Comparison of ENCODE assay signal across 21 cellular contexts in the genomic region with DNA sequence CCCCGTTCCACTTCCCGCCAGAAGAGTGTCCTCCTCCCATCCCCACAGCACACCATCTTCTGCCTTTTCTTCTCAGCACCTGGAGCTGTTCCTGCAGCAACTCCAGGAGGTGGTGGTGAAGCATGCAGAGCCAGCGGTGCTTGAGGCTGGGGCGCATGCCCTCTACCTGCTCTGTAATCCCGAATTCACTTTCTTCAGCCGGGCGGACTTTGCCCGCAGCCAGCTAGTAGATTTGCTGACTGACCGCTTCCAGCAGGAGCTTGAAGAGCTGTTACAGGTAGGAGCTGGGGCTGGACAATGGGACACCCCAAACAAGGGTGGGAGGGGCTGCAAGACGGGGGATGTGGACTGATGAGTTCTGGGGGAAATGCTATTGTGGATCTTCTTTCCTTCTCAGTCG. TPM values are rescaled to one million over a fixed set of nuclear protein-coding genes. Genes with fewer than 3 reads are reported as not detected.
A peak's percentile ranks its signal among the peaks of the same experiment; 100 is the strongest.
DNase-seq lines count a peak whose midpoint lies in the region; ATAC-seq, FAIRE-seq and TF ChIP-seq lines count a peak whose summit lies in the region.
"Had no signal": no experiment of that assay in that cellular context is flagged by ENCODE, and none has a peak within 500 bp of the region (broad histone marks: within the 10 kb centered on the region; RNA-seq: fewer than 3 reads in every experiment).

No MANE protein-coding gene starts in this region.

- no peaks in the 10 kb centered on the region for H4K20me1 ChIP-seq in K562 (replicated peaks; ENCODE audit: control insufficient read depth, insufficient read depth, low read length)

- H3K4me3 Mint-ChIP-seq in stimulated activated naive B cell treated with anti-CD40 and anti-IgM and Interleukin-4, amounts not matched to agents 10 μg/mL and 1 μg/mL and 100 μg/mL, for 72 hours: peak overlapping the region; percentile 79 to 90
- H3K4me3 Mint-ChIP-seq: CD8-positive, alpha-beta memory T cell had no signal

- peak overlapping the region in 1 of 2 experiments; percentile 84; a peak in 2 of 4 replicates for H3K9ac ChIP-seq in K562 (ENCODE audit: insufficient read depth in 1 of 2, low read depth in 2 of 2, low read length in 2 of 2)
- H3K9ac ChIP-seq in kidney (ENCODE audit: low read length in 2 of 2): no peak overlapping the region

- no peak for FAIRE-seq in K562 (lab: Jason Lieb, UNC)
- FAIRE-seq in kidney (lab: Jason Lieb, UNC): no peak

- H3K79me2 ChIP-seq in K562 (ENCODE audit: control insufficient read depth, insufficient read depth, low read length): no peaks in the 10 kb centered on the region

- 43% methylated on average over 11 of the region's 11 CpGs for WGBS in K562 (ENCODE audit: insufficient coverage, low coverage, missing lambda C conversion rate)
- 47% methylated on average over 11 of the region's 11 CpGs for WGBS in right lobe of liver (ENCODE audit: insufficient coverage, low coverage, low lambda C conversion rate, missing lambda C conversion rate)

- TF ChIP-seq POLR2A in K562 (conservative IDR thresholded peaks at IDR 0.05): no peak
- TF ChIP-seq POLR2A in right lobe of liver (IDR thresholded peaks at IDR 0.05): no peak
- no peak for TF ChIP-seq POLR2A in GM18505 (IDR thresholded peaks at IDR 0.05; ENCODE audit: borderline replicate concordance, extremely low read depth, insufficient read depth, insufficient read length)

- intact Hi-C loops in K562 (cut with micrococcal nuclease): no loop called here
- intact Hi-C loops in right lobe of liver (cut with DNase I): no loop called here
- intact Hi-C loops in kidney (cut with DNase I): no loop called here

- POLR2A ChIA-PET in K562 (lab: Yijun Ruan, JAX): interaction anchor here (1.3 to 3.8 kb wide), 4 partner anchors 8 to 68 kb away, joined by 5 to 14 read pairs (median 13); no protein-coding TSS in a partner anchor

- H3K4me2 ChIP-seq in K562 (ENCODE audit: insufficient read depth, low read length): peak overlapping the region; percentile 94; the same call in 1 of the 2 replicates
- H3K4me2 ChIP-seq: PC-9 had no signal

- no peaks in the 10 kb centered on the region for H3K9me3 Mint-ChIP-seq in stimulated activated naive B cell treated with anti-CD40 and anti-IgM and Interleukin-4, amounts not matched to agents 10 μg/mL and 1 μg/mL and 100 μg/mL, for 72 hours
- H3K9me3 Mint-ChIP-seq: CD8-positive, alpha-beta memory T cell had no signal

- H3K4me3 ChIP-seq in H7 (ENCODE audit: insufficient read depth, low read depth, low read length) (no peak overlapping the region), K562 (no peak overlapping the region), right lobe of liver (no peak overlapping the region), kidney (ENCODE audit: low read length in 2 of 2) (no peak overlapping the region)
- H3K4me3 ChIP-seq: PC-9, SK-N-MC had no signal

- CTCF ChIA-PET in K562 (lab: Yijun Ruan, JAX; ENCODE audit: low intra/inter-chr PET ratio): no interaction called here

- H3K4me1 Mint-ChIP-seq in stimulated activated naive B cell treated with anti-CD40 and anti-IgM and Interleukin-4, amounts not matched to agents 10 μg/mL and 1 μg/mL and 100 μg/mL, for 72 hours: peaks cover 55 to 77% of the 10 kb centered on the region in 2 donors
- H3K4me1 Mint-ChIP-seq: CD8-positive, alpha-beta memory T cell had no signal

- no peak overlapping the region; the same call in 1 of the 2 replicates for H2AFZ ChIP-seq in K562 (ENCODE audit: low read depth, low read length)
- H2AFZ ChIP-seq: PC-9 had no signal

- no peaks in the 10 kb centered on the region for H3K36me3 ChIP-seq in H7 (replicated peaks; ENCODE audit: control insufficient read depth, insufficient read depth, low read length)
- H3K36me3 ChIP-seq in K562 (ENCODE audit: control insufficient read depth, insufficient read depth, low read length): no peaks in the 10 kb centered on the region
- no peaks in the 10 kb centered on the region for H3K36me3 ChIP-seq in right lobe of liver
- H3K36me3 ChIP-seq in kidney (ENCODE audit: control insufficient read depth in 1 of 2, insufficient read depth in 2 of 2, low read length in 2 of 2): no peaks in the 10 kb centered on the region

- no peak for TF ChIP-seq RAD21 in K562 (CRISPR knock-in tag; conservative IDR thresholded peaks at IDR 0.05 in 1 of 2, IDR thresholded peaks at IDR 0.05 in 1 of 2)

- in situ Hi-C loops in K562 (cut with MboI): no loop called here

- H3K27me3 Mint-ChIP-seq in stimulated activated naive B cell treated with anti-CD40 and anti-IgM and Interleukin-4, amounts not matched to agents 10 μg/mL and 1 μg/mL and 100 μg/mL, for 72 hours: no peaks in the 10 kb centered on the region

- peaks cover 32 to 37% of the 10 kb centered on the region in 2 donors for H3K36me3 Mint-ChIP-seq in stimulated activated naive B cell treated with anti-CD40 and anti-IgM and Interleukin-4, amounts not matched to agents 10 μg/mL and 1 μg/mL and 100 μg/mL, for 72 hours

- no peaks in the 10 kb centered on the region for H3K9me1 ChIP-seq in K562 (ENCODE audit: control insufficient read depth, insufficient read depth, low read length)

- BruUV-seq in K562 (replicated peaks; lab: Mats Ljungman, UMichigan): no TSS peak

- H3K9me3 ChIP-seq in K562 (replicated peaks; ENCODE audit: control insufficient read depth, insufficient read depth, low read depth, low read length): no peaks in the 10 kb centered on the region
- H3K9me3 ChIP-seq in right lobe of liver: no peaks in the 10 kb centered on the region
- no peaks in the 10 kb centered on the region for H3K9me3 ChIP-seq in kidney (ENCODE audit: control insufficient read depth in 1 of 2, low read length in 2 of 2)

- DNase-seq in H7: peak; percentile 16
- DNase-seq in K562 (ENCODE audit: extremely low read depth in 1 of 4, low spot score in 3 of 4): no peak
- DNase-seq in right lobe of liver: peak in 2 of 3 donors; percentile 43 to 66
- no peak for DNase-seq in stimulated activated naive B cell treated with anti-CD40 and anti-IgM and Interleukin-4, amounts not matched to agents 10 μg/mL and 1 μg/mL and 100 μg/mL, for 72 hours
- DNase-seq in kidney: no peak
- DNase-seq: AML-193; CD8-positive, alpha-beta memory T cell; DMS 273 treated with DMSO at 0.1 percent for 48 hours; HCEC 1CT; NCI-H1048; NCI-H146; NCI-H345; NCI-H69; NK-92 treated with Interleukin-12 subunit alpha and Interleukin-12 subunit beta, amount 100 ng/mL, for 24 hours; PC-9 had no signal

- no peak overlapping the region for H3K27ac ChIP-seq in K562 (ENCODE audit: extremely low read depth, low read depth, low read length)
- H3K27ac ChIP-seq in right lobe of liver: no peak overlapping the region
- no peak overlapping the region for H3K27ac ChIP-seq in kidney (ENCODE audit: low read depth in 2 of 2, low read length in 2 of 2)
- H3K27ac ChIP-seq: PC-9, SK-N-MC had no signal

- TF ChIP-seq CTCF in K562 (IDR thresholded peaks at IDR 0.05 in 2 of 3, conservative IDR thresholded peaks at IDR 0.05 in 1 of 3; ENCODE audit: insufficient read depth in 2 of 3, low read depth in 1 of 3, low read length in 3 of 3) (no peak), right lobe of liver (IDR thresholded peaks at IDR 0.05) (no peak), kidney (IDR thresholded peaks at IDR 0.05; ENCODE audit: borderline replicate concordance, extremely low read depth, insufficient read depth) (no peak)

- peak overlapping the region; percentile 98 for H3K27ac Mint-ChIP-seq in stimulated activated naive B cell treated with anti-CD40 and anti-IgM and Interleukin-4, amounts not matched to agents 10 μg/mL and 1 μg/mL and 100 μg/mL, for 72 hours

- TF ChIP-seq EP300 in K562 (IDR thresholded peaks at IDR 0.05; ENCODE audit: low read length): no peak

- H3K27me3 ChIP-seq in H7 (ENCODE audit: control insufficient read depth, insufficient read depth, low read length) (peaks cover 3% of the 10 kb centered on the region), K562 (ENCODE audit: control insufficient read depth in 2 of 2, insufficient read depth in 2 of 2, low read length in 2 of 2) (no peaks in the 10 kb centered on the region), right lobe of liver (no peaks in the 10 kb centered on the region)

- ATAC-seq in K562: no peak; the same call in 2 of the 3 replicates
- ATAC-seq in right lobe of liver: peak; percentile 86 to 92 (median 87)
- no peak for ATAC-seq in stimulated activated naive B cell treated with anti-CD40 and anti-IgM and Interleukin-4, amounts not matched to agents 10 μg/mL and 1 μg/mL and 100 μg/mL, for 72 hours (replicated peaks)
- no peak for ATAC-seq in GM18505 (IDR thresholded peaks at IDR 0.05; ENCODE audit: unreplicated experiment)
- ATAC-seq in GM21381 (IDR thresholded peaks at IDR 0.05; ENCODE audit: unreplicated experiment): no peak
- ATAC-seq: Right ventricle myocardium inferior had no signal

- H3K4me1 ChIP-seq in K562 (replicated peaks in 1 of 2; ENCODE audit: control insufficient read depth in 2 of 2, insufficient read depth in 2 of 2, low read length in 2 of 2) (peaks cover 17 to 24% of the 10 kb centered on the region in 2 experiments; a peak in 4 of 5 replicates), right lobe of liver (no peaks in the 10 kb centered on the region), kidney (ENCODE audit: control insufficient read depth in 1 of 2, insufficient read depth in 1 of 2, low read depth in 1 of 2, low read length in 2 of 2) (no peaks in the 10 kb centered on the region)

RNA-seq across cellular contexts. Expression of a gene that starts 19.1 kb away (rescaled TPM):
- 0.11 TPM in 1 of 2 replicates, not detected in the other for total RNA-seq in H7 (2014; rRNA removed; shearing (Covaris generic))
- 0.67 TPM in 1 of 2 replicates, not detected in the other for total RNA-seq in K562 (2011; cell fraction: chromatin; rRNA removed; ENCODE audit: low replicate concordance)
- total RNA-seq in K562 (2011; cell fraction: nucleolus; rRNA removed): not detected in 2 replicates
- total RNA-seq in K562 (2011; cell fraction: nucleoplasm; rRNA removed): not detected in 2 replicates
- total RNA-seq in K562 (2014; rRNA removed) (not detected in 2 replicates), K562 (2014; rRNA removed; fragmentation: Illumina TruSeq; extraction: Trizol) (not detected in 2 replicates), K562 (2015; rRNA removed; fragmentation: Illumina TruSeq; extraction: Trizol) (not detected in 2 replicates), K562 (2021) (0.64 TPM in 1 of 2 replicates, not detected in the other), right lobe of liver (under 1 TPM in 3 of 6 experiments, not detected in 3; 0.17 to 0.89 (median 0.37) TPM), kidney (3.2 TPM)
- polyA plus RNA-seq in K562 (2011; rRNA removed) (not detected in 2 replicates), K562 (2014; fragmentation: Illumina TruSeq; extraction: Trizol) (not detected in 2 replicates), K562 (2014; fragmentation: Nextera tagmentation; extraction: Ambion mirVana) (not detected), K562 (2014; rRNA removed) (0.16 TPM in 1 of 2 replicates, not detected in the other), kidney (ENCODE audit: insufficient read depth, low read depth, low replicate concordance) (not detected)
- 0.06 TPM in 1 of 2 replicates, not detected in the other for polyA plus RNA-seq in K562 (2011; cell fraction: cytosol; rRNA removed)
- polyA plus RNA-seq in K562 (2011; cell fraction: nucleus; rRNA removed): not detected in 2 replicates
- 0.40 and 1.0 TPM in 2 replicates for polyA plus RNA-seq in K562 (2012)
- not detected in 2 replicates for polyA minus RNA-seq in K562 (2011; rRNA and poly(A)+ RNA removed)
- not detected in 2 replicates for polyA minus RNA-seq in K562 (2011; cell fraction: cytosol; rRNA and poly(A)+ RNA removed)
- polyA minus RNA-seq in K562 (2011; cell fraction: nucleus; rRNA and poly(A)+ RNA removed): not detected in 2 replicates
- total RNA-seq: HT1080, M059J, Right ventricle myocardium inferior had no signal

RNA-seq across cellular contexts. Expression of a gene that starts 23.0 kb away (rescaled TPM):
- 2.4 and 10.3 TPM in 2 replicates for total RNA-seq in H7 (2014; rRNA removed; shearing (Covaris generic))
- 12.2 and 23.8 TPM in 2 replicates for total RNA-seq in K562 (2011; cell fraction: chromatin; rRNA removed; ENCODE audit: low replicate concordance)
- total RNA-seq in K562 (2011; cell fraction: nucleolus; rRNA removed): 10.3 and 11.0 TPM in 2 replicates
- 9.9 and 10.9 TPM in 2 replicates for total RNA-seq in K562 (2011; cell fraction: nucleoplasm; rRNA removed)
- total RNA-seq in K562 (2014; rRNA removed) (0.54 and 2.1 TPM in 2 replicates), K562 (2014; rRNA removed; fragmentation: Illumina TruSeq; extraction: Trizol) (0.96 and 1.7 TPM in 2 replicates), K562 (2015; rRNA removed; fragmentation: Illumina TruSeq; extraction: Trizol) (1.3 and 2.5 TPM in 2 replicates), K562 (2021) (1.7 and 2.5 TPM in 2 replicates), right lobe of liver (1 to 10 TPM in 4 of 6 experiments, under 1 TPM in 2; 0.81 to 5.9 (median 4.4) TPM), kidney (3.7 TPM)
- polyA plus RNA-seq in K562 (2011; rRNA removed) (2.4 and 5.1 TPM in 2 replicates), K562 (2014; fragmentation: Illumina TruSeq; extraction: Trizol) (1.3 and 1.6 TPM in 2 replicates), K562 (2014; fragmentation: Nextera tagmentation; extraction: Ambion mirVana) (1 to 10 TPM; 1.2 to 2.3 TPM), K562 (2014; rRNA removed) (1.3 and 1.9 TPM in 2 replicates), kidney (ENCODE audit: insufficient read depth, low read depth, low replicate concordance) (3.4 TPM)
- polyA plus RNA-seq in K562 (2011; cell fraction: cytosol; rRNA removed): 1.5 and 3.0 TPM in 2 replicates
- 11.9 and 21.5 TPM in 2 replicates for polyA plus RNA-seq in K562 (2011; cell fraction: nucleus; rRNA removed)
- 4.9 and 11.1 TPM in 2 replicates for polyA plus RNA-seq in K562 (2012)
- 2.1 and 3.9 TPM in 2 replicates for polyA minus RNA-seq in K562 (2011; rRNA and poly(A)+ RNA removed)
- polyA minus RNA-seq in K562 (2011; cell fraction: cytosol; rRNA and poly(A)+ RNA removed): 1.6 and 2.0 TPM in 2 replicates
- 3.2 and 6.4 TPM in 2 replicates for polyA minus RNA-seq in K562 (2011; cell fraction: nucleus; rRNA and poly(A)+ RNA removed)

RNA-seq across cellular contexts. Expression of a gene that starts 23.5 kb away (rescaled TPM):
- total RNA-seq in H7 (2014; rRNA removed; shearing (Covaris generic)): 39.1 and 65.8 TPM in 2 replicates
- total RNA-seq in K562 (2011; cell fraction: chromatin; rRNA removed; ENCODE audit: low replicate concordance): 6.5 and 21.7 TPM in 2 replicates
- total RNA-seq in K562 (2011; cell fraction: nucleolus; rRNA removed): 15.8 and 17.7 TPM in 2 replicates
- 10.9 and 11.9 TPM in 2 replicates for total RNA-seq in K562 (2011; cell fraction: nucleoplasm; rRNA removed)
- total RNA-seq in K562 (2014; rRNA removed) (1.7 and 3.2 TPM in 2 replicates), K562 (2014; rRNA removed; fragmentation: Illumina TruSeq; extraction: Trizol) (0.83 and 1.1 TPM in 2 replicates), K562 (2015; rRNA removed; fragmentation: Illumina TruSeq; extraction: Trizol) (1.1 and 1.3 TPM in 2 replicates), K562 (2021) (4.7 and 5.1 TPM in 2 replicates), right lobe of liver (under 1 TPM in 2 of 6 experiments, not detected in 4; 0.35 to 0.40 TPM), kidney (1.8 TPM)
- polyA plus RNA-seq in K562 (2011; rRNA removed) (1.5 and 3.7 TPM in 2 replicates), K562 (2014; fragmentation: Illumina TruSeq; extraction: Trizol) (1.3 and 1.7 TPM in 2 replicates), K562 (2014; fragmentation: Nextera tagmentation; extraction: Ambion mirVana) (under 1 TPM in 1 of 2 experiments, not detected in 1; 0.06 TPM), K562 (2014; rRNA removed) (7.2 and 7.7 TPM in 2 replicates), kidney (ENCODE audit: insufficient read depth, low read depth, low replicate concordance) (0.73 TPM)
- 3.8 and 4.6 TPM in 2 replicates for polyA plus RNA-seq in K562 (2011; cell fraction: cytosol; rRNA removed)
- polyA plus RNA-seq in K562 (2011; cell fraction: nucleus; rRNA removed): 21.7 and 28.4 TPM in 2 replicates
- 2.0 and 5.0 TPM in 2 replicates for polyA plus RNA-seq in K562 (2012)
- polyA minus RNA-seq in K562 (2011; rRNA and poly(A)+ RNA removed): 1.4 and 1.6 TPM in 2 replicates
- polyA minus RNA-seq in K562 (2011; cell fraction: cytosol; rRNA and poly(A)+ RNA removed): 0.86 and 2.5 TPM in 2 replicates
- polyA minus RNA-seq in K562 (2011; cell fraction: nucleus; rRNA and poly(A)+ RNA removed): 9.3 and 10.2 TPM in 2 replicates
- polyA plus RNA-seq: CD8-positive, alpha-beta memory T cell had no signal

RNA-seq across cellular contexts. Expression of a gene that starts 32.3 kb away (rescaled TPM):
- total RNA-seq in H7 (2014; rRNA removed; shearing (Covaris generic)): 0.73 and 3.1 TPM in 2 replicates
- total RNA-seq in K562 (2011; cell fraction: chromatin; rRNA removed; ENCODE audit: low replicate concordance): 1.3 and 3.7 TPM in 2 replicates
- 2.1 and 2.2 TPM in 2 replicates for total RNA-seq in K562 (2011; cell fraction: nucleolus; rRNA removed)
- 1.8 and 2.9 TPM in 2 replicates for total RNA-seq in K562 (2011; cell fraction: nucleoplasm; rRNA removed)
- total RNA-seq in K562 (2014; rRNA removed) (0.05 and 0.37 TPM in 2 replicates), K562 (2014; rRNA removed; fragmentation: Illumina TruSeq; extraction: Trizol) (0.16 and 0.18 TPM in 2 replicates), K562 (2015; rRNA removed; fragmentation: Illumina TruSeq; extraction: Trizol) (0.25 and 0.41 TPM in 2 replicates), K562 (2021) (0.54 and 1.0 TPM in 2 replicates), right lobe of liver (1 to 10 TPM in 1 of 6 experiments, under 1 TPM in 4, not detected in 1; 0.12 to 1.1 (median 0.56) TPM), kidney (3.2 TPM)
- polyA plus RNA-seq in K562 (2011; rRNA removed) (0.60 and 1.7 TPM in 2 replicates), K562 (2014; fragmentation: Illumina TruSeq; extraction: Trizol) (0.96 and 1.2 TPM in 2 replicates), K562 (2014; fragmentation: Nextera tagmentation; extraction: Ambion mirVana) (under 1 TPM; 0.15 to 0.18 TPM), K562 (2014; rRNA removed) (0.88 and 0.98 TPM in 2 replicates), kidney (ENCODE audit: insufficient read depth, low read depth, low replicate concordance) (1.2 TPM)
- polyA plus RNA-seq in K562 (2011; cell fraction: cytosol; rRNA removed): 1.5 and 2.0 TPM in 2 replicates
- polyA plus RNA-seq in K562 (2011; cell fraction: nucleus; rRNA removed): 4.9 and 6.0 TPM in 2 replicates
- polyA plus RNA-seq in K562 (2012): 1.1 and 2.6 TPM in 2 replicates
- 0.28 and 0.57 TPM in 2 replicates for polyA minus RNA-seq in K562 (2011; rRNA and poly(A)+ RNA removed)
- polyA minus RNA-seq in K562 (2011; cell fraction: cytosol; rRNA and poly(A)+ RNA removed): 0.91 TPM in 1 of 2 replicates, not detected in the other
- 0.13 and 0.44 TPM in 2 replicates for polyA minus RNA-seq in K562 (2011; cell fraction: nucleus; rRNA and poly(A)+ RNA removed)

RNA-seq across cellular contexts. Expression of a gene that starts 42.2 kb away (rescaled TPM):
- total RNA-seq in H7 (2014; rRNA removed; shearing (Covaris generic)): 13.6 and 14.8 TPM in 2 replicates
- 86.1 and 225 TPM in 2 replicates for total RNA-seq in K562 (2011; cell fraction: chromatin; rRNA removed; ENCODE audit: low replicate concordance)
- 123 and 132 TPM in 2 replicates for total RNA-seq in K562 (2011; cell fraction: nucleolus; rRNA removed)
- total RNA-seq in K562 (2011; cell fraction: nucleoplasm; rRNA removed): 95.7 and 101 TPM in 2 replicates
- total RNA-seq in K562 (2014; rRNA removed): 25.6 and 27.1 TPM in 2 replicates
- total RNA-seq in K562 (2014; rRNA removed; fragmentation: Illumina TruSeq; extraction: Trizol): 7.6 and 9.9 TPM in 2 replicates
- total RNA-seq in K562 (2015; rRNA removed; fragmentation: Illumina TruSeq; extraction: Trizol): 17.4 and 18.2 TPM in 2 replicates
- total RNA-seq in K562 (2021): 38.2 and 45.9 TPM in 2 replicates
- 5.4 and 12.1 TPM in 2 replicates for polyA plus RNA-seq in K562 (2011; rRNA removed)
- 7.4 and 10.1 TPM in 2 replicates for polyA plus RNA-seq in K562 (2011; cell fraction: cytosol; rRNA removed)
- 91.6 and 168 TPM in 2 replicates for polyA plus RNA-seq in K562 (2011; cell fraction: nucleus; rRNA removed)
- 26.9 and 43.9 TPM in 2 replicates for polyA plus RNA-seq in K562 (2012)
- 20.5 and 29.3 TPM in 2 replicates for polyA plus RNA-seq in K562 (2014; fragmentation: Illumina TruSeq; extraction: Trizol)
- polyA plus RNA-seq in K562 (2014; fragmentation: Nextera tagmentation; extraction: Ambion mirVana): under 1 TPM; 0.42 to 0.55 TPM
- polyA plus RNA-seq in K562 (2014; rRNA removed): 27.9 and 43.8 TPM in 2 replicates
- 4.9 and 6.1 TPM in 2 replicates for polyA minus RNA-seq in K562 (2011; rRNA and poly(A)+ RNA removed)
- polyA minus RNA-seq in K562 (2011; cell fraction: cytosol; rRNA and poly(A)+ RNA removed): 6.9 and 7.9 TPM in 2 replicates
- 41.7 and 45.6 TPM in 2 replicates for polyA minus RNA-seq in K562 (2011; cell fraction: nucleus; rRNA and poly(A)+ RNA removed)
- 10 to 100 TPM in 4 of 6 experiments, 1 to 10 TPM in 2; 8.2 to 14.6 (median 10.3) TPM for total RNA-seq in right lobe of liver
- total RNA-seq in kidney: 27.1 TPM
- polyA plus RNA-seq in kidney (ENCODE audit: insufficient read depth, low read depth, low replicate concordance): 14.8 TPM

Comparison
In these comparisons a context has a peak if more than half of its experiments do, and no peak if none do; other contexts are left out.
1. DNase-seq: peak in H7 (single experiment) and right lobe of liver (2 of 3); none in K562 (0 of 4), stimulated activated naive B cell treated with anti-CD40 and anti-IgM and Interleukin-4, amounts not matched to agents 10 μg/mL and 1 μg/mL and 100 μg/mL, for 72 hours (single experiment) and kidney (single experiment).
2. ATAC-seq: peak in right lobe of liver (4 of 4); none in K562 (single experiment), stimulated activated naive B cell treated with anti-CD40 and anti-IgM and Interleukin-4, amounts not matched to agents 10 μg/mL and 1 μg/mL and 100 μg/mL, for 72 hours (0 of 2), GM18505 (single experiment) and GM21381 (single experiment).